8 cellular contexts compared by ENCODE assay signal in genomic region chr16:83813818-83814653, GRCh38. TPM values are rescaled to one million over a fixed set of nuclear protein-coding genes. Genes with fewer than 3 reads are reported as not detected.
DNase-seq lines count a peak whose midpoint lies in the region; ATAC-seq and TF ChIP-seq lines count a peak whose summit lies in the region.

No MANE protein-coding gene starts in this region.

- TF ChIP-seq CTCF in hepatocyte (IDR thresholded peaks at IDR 0.05; ENCODE audit: poor library complexity) (no peak), thyroid gland (IDR thresholded peaks at IDR 0.05) (no peak)

- H3K4me2 ChIP-seq in hepatocyte: peak overlapping the region; percentile 66

- intact Hi-C loops in thyroid gland (cut with DNase I): no loop called here

- DNase-seq in DMS79 treated with DMSO at 0.1 percent for 48 hours (lab: John Stamatoyannopoulos, UW) (peak; percentile 40), SJCRH30 (peak in 1 of 2 experiments; percentile 49), hepatocyte (ENCODE audit: low spot score) (peak; percentile 37), thyroid gland (peak; percentile 27 to 54), ecto neural progenitor cell (ENCODE audit: low spot score) (no peak), NCI-H128 (lab: John Stamatoyannopoulos, UW; ENCODE audit: unreplicated experiment) (no peak), GDM1 (lab: John Stamatoyannopoulos, UW) (no peak)

- peak; percentile 87 for ATAC-seq in HG03354 (IDR thresholded peaks at IDR 0.05; ENCODE audit: poor library complexity, severe bottlenecking, unreplicated experiment)

- no peaks in the 10 kb centered on the region for H3K9me2 ChIP-seq in hepatocyte (replicated peaks; ENCODE audit: insufficient read depth)

- peaks cover 10% of the 10 kb centered on the region for H3K4me1 ChIP-seq in SJCRH30
- peaks cover 14% of the 10 kb centered on the region for H3K4me1 ChIP-seq in hepatocyte (ENCODE audit: insufficient read depth)
- H3K4me1 ChIP-seq in thyroid gland: peaks cover 30 to 43% of the 10 kb centered on the region in 2 donors

- H3K4me3 ChIP-seq in SJCRH30 (no peak overlapping the region), hepatocyte (no peak overlapping the region), thyroid gland (replicated peaks in 1 of 3) (no peak overlapping the region)

- H2AFZ ChIP-seq in hepatocyte: no peak overlapping the region

- peak overlapping the region; percentile 3 for H3K27ac ChIP-seq in SJCRH30
- H3K27ac ChIP-seq in hepatocyte: peak overlapping the region; percentile 10
- H3K27ac ChIP-seq in thyroid gland: peak overlapping the region; percentile 78 to 86 (median 82)

- H4K20me1 ChIP-seq in hepatocyte (ENCODE audit: insufficient read depth, poor library complexity, severe bottlenecking): peaks cover 3% of the 10 kb centered on the region

- H3K27me3 ChIP-seq in SJCRH30: no peaks in the 10 kb centered on the region
- H3K27me3 ChIP-seq in hepatocyte: no peaks in the 10 kb centered on the region
- H3K27me3 ChIP-seq in thyroid gland: no peaks in the 10 kb centered on the region

- TF ChIP-seq POLR2A in thyroid gland (IDR thresholded peaks at IDR 0.05): peak in 1 of 2 donors; percentile 27

- WGBS in hepatocyte (ENCODE audit: low lambda C conversion rate, missing lambda C conversion rate): 16% methylated on average over 13 of the region's 13 CpGs
- 14 to 25% methylated on average over 13 of the region's 13 CpGs for WGBS in thyroid gland, 2 donors

- H3K9me3 ChIP-seq in SJCRH30 (replicated peaks) (no peaks in the 10 kb centered on the region), hepatocyte (ENCODE audit: low read depth) (no peaks in the 10 kb centered on the region), thyroid gland (no peaks in the 10 kb centered on the region)

- H3K36me3 ChIP-seq in SJCRH30 (peaks cover 10% of the 10 kb centered on the region), hepatocyte (replicated peaks; ENCODE audit: insufficient read depth, low read depth) (no peaks in the 10 kb centered on the region), thyroid gland (no peaks in the 10 kb centered on the region)

- H3K79me2 ChIP-seq in hepatocyte: peaks cover 28% of the 10 kb centered on the region

RNA-seq across cellular contexts. Expression of gene HSBP1, which starts 6.3 kb away (rescaled TPM):
- total RNA-seq in SJCRH30 (2014; rRNA removed; shearing (Covaris generic)): 198 and 204 TPM in 2 replicates
- 26.7 and 26.9 TPM in 2 replicates for total RNA-seq in hepatocyte
- polyA plus RNA-seq in hepatocyte: 375 and 384 TPM in 2 replicates
- 10 to 100 TPM; 17.7 to 50.7 (median 23.9) TPM for total RNA-seq in thyroid gland

Comparison
In these comparisons a context has a peak if more than half of its experiments do, and no peak if none do; other contexts are left out.
1. DNase-seq: peak in DMS79 treated with DMSO at 0.1 percent for 48 hours (single experiment), hepatocyte (single experiment) and thyroid gland (2 of 2); none in ecto neural progenitor cell (single experiment), NCI-H128 (single experiment) and GDM1 (single experiment).
2. H3K27ac ChIP-seq: peak in every context shown above with its lines; median percentile 82 in thyroid gland; 10 in hepatocyte; 3 in SJCRH30.